ENCODE assay signal across 27 cellular contexts in genomic region chr6:106662458-106662857, GRCh38.
"Had no signal": no experiment of that assay in that cellular context is flagged by ENCODE, and none has a peak within 500 bp of the region (broad histone marks: within the 10 kb centered on the region; RNA-seq: fewer than 3 reads in every experiment).

No MANE protein-coding gene starts in this region.

- DNase-seq: activated CD4-positive, alpha-beta T cell treated with anti-CD3 and anti-CD28 coated beads for 1 hour; activated CD4-positive, alpha-beta T cell treated with anti-CD3 and anti-CD28 coated beads, Interleukin-2, amount 10 ng/mL, durations not matched to agents 24 days and 14 days; activated CD4-positive, alpha-beta T cell treated with anti-CD3 and anti-CD28 coated beads, Interleukin-2, amount 50 U/mL, for 48 hours; activated CD8-positive, alpha-beta memory T cell treated with anti-CD3 and anti-CD28 coated beads, Interleukin-2, amount 10 ng/mL, durations not matched to agents 7 days and 5 days; activated effector memory CD4-positive, alpha-beta T cell treated with anti-CD3 and anti-CD28 coated beads, Interleukin-2, amount 50 U/mL, for 16 hours; activated naive CD4-positive, alpha-beta T cell treated with Interleukin-2 at 50 U/mL for 16 hours; activated naive CD8-positive, alpha-beta T cell treated with anti-CD3 and anti-CD28 coated beads, Interleukin-2, amount 50 U/mL, for 24 hours; activated T-cell treated with anti-CD3 and anti-CD28 coated beads, Interleukin-2, amount 50 U/mL, for 4 hours; amniotic stem cell; MG63; MV-4-11; NCI-H1105; NCI-H1436; NCI-H1694 treated with DMSO at 0.1 percent for 48 hours; NCI-H2081; NCI-H510A treated with DMSO at 0.1 percent for 48 hours; NCI-H69; SHP77 treated with DMSO at 0.1 percent for 48 hours; SK-N-SH; SW 1271 had no signal

- H3K4me2 ChIP-seq: KMS-11, PC-9, SK-N-SH had no signal

- H3K27ac ChIP-seq: KMS-11, PC-9 had no signal

- H3K4me1 Mint-ChIP-seq: brain; central memory CD8-positive, alpha-beta T cell had no signal

- H3K4me3 Mint-ChIP-seq: activated CD4-positive, alpha-beta T cell treated with anti-CD3 and anti-CD28 coated beads, Interleukin-2, amount 10 ng/mL, durations not matched to agents 24 days and 14 days; activated CD8-positive, alpha-beta memory T cell treated with anti-CD3 and anti-CD28 coated beads, Interleukin-2, amount 10 ng/mL, durations not matched to agents 7 days and 5 days; activated naive CD8-positive, alpha-beta T cell treated with anti-CD3 and anti-CD28 coated beads, Interleukin-2, amount 50 U/mL, for 24 hours; activated T-cell treated with anti-CD3 and anti-CD28 coated beads, Interleukin-2, amount 50 U/mL, for 4 hours; brain; central memory CD8-positive, alpha-beta T cell; T-helper 2 cell treated with Interferon-gamma antibody and Interleukin-4, amounts not matched to agents 5 μg/mL and 100 μg/mL, for 36 hours; WTC11 had no signal

- H3K9ac ChIP-seq: KMS-11, SK-N-SH had no signal

- ATAC-seq: activated CD8-positive, alpha-beta memory T cell treated with anti-CD3 and anti-CD28 coated beads, Interleukin-2, amount 10 ng/mL, durations not matched to agents 7 days and 5 days; activated naive CD4-positive, alpha-beta T cell treated with anti-CD3 and anti-CD28 coated beads, Interleukin-2, amount 50 U/mL, for 72 hours; activated naive CD8-positive, alpha-beta T cell treated with anti-CD3 and anti-CD28 coated beads, Interleukin-2, amount 50 U/mL, for 24 hours; activated T-cell treated with anti-CD3 and anti-CD28 coated beads, Interleukin-2, amount 50 U/mL, for 4 hours; WTC11 had no signal

- H2AFZ ChIP-seq: PC-9 had no signal

- H3K27me3 ChIP-seq: MG63 had no signal

- H3K27ac Mint-ChIP-seq: activated CD4-positive, alpha-beta T cell treated with anti-CD3 and anti-CD28 coated beads, Interleukin-2, amount 10 ng/mL, durations not matched to agents 24 days and 14 days; activated CD8-positive, alpha-beta memory T cell treated with anti-CD3 and anti-CD28 coated beads, Interleukin-2, amount 10 ng/mL, durations not matched to agents 7 days and 5 days; brain; T-helper 2 cell treated with Interferon-gamma antibody and Interleukin-4, amounts not matched to agents 5 μg/mL and 100 μg/mL, for 36 hours had no signal

- H3K9me3 Mint-ChIP-seq: central memory CD8-positive, alpha-beta T cell had no signal

- H3K4me3 ChIP-seq: MG63, PC-9 had no signal

- H3K9me2 ChIP-seq: SK-N-SH had no signal

- H3K27me3 Mint-ChIP-seq: activated CD4-positive, alpha-beta T cell treated with anti-CD3 and anti-CD28 coated beads, Interleukin-2, amount 10 ng/mL, durations not matched to agents 24 days and 14 days; activated CD8-positive, alpha-beta memory T cell treated with anti-CD3 and anti-CD28 coated beads, Interleukin-2, amount 10 ng/mL, durations not matched to agents 7 days and 5 days; activated naive CD8-positive, alpha-beta T cell treated with anti-CD3 and anti-CD28 coated beads, Interleukin-2, amount 50 U/mL, for 24 hours; brain; central memory CD8-positive, alpha-beta T cell had no signal
